ENCODE assay signal across 9 cellular contexts in genomic region chr6:2360716-2361115, GRCh38.
"Had no signal": no experiment of that assay in that cellular context is flagged by ENCODE, and none has a peak within 500 bp of the region (broad histone marks: within the 10 kb centered on the region; RNA-seq: fewer than 3 reads in every experiment).

No MANE protein-coding gene starts in this region.

- H3K4me3 ChIP-seq: GM23248, GM23338, HAP-1 had no signal

- DNase-seq: GM23248, GOT3, H7, H9, HCEC 1CT, HFFc6 had no signal

- H3K9me3 Mint-ChIP-seq: GM23338, H9, HFFc6 had no signal

- H3K4me1 ChIP-seq: HAP-1 had no signal

- H3K27ac Mint-ChIP-seq: H9, HFFc6 had no signal

- ATAC-seq: GM23338, HCT116 had no signal

- H3K36me3 ChIP-seq: HAP-1 had no signal

- H3K9ac ChIP-seq: GM23248 had no signal

- H3K4me2 ChIP-seq: GM23338 had no signal

- H3K4me3 Mint-ChIP-seq: GM23338, H9, HFFc6 had no signal

- H3K9me3 ChIP-seq: HAP-1 had no signal

- H2AFZ ChIP-seq: GM23248, GM23338 had no signal

- H3K27ac ChIP-seq: GM23248 had no signal

- H3K4me1 Mint-ChIP-seq: GM23338, H9 had no signal
